In the genomic region with DNA sequence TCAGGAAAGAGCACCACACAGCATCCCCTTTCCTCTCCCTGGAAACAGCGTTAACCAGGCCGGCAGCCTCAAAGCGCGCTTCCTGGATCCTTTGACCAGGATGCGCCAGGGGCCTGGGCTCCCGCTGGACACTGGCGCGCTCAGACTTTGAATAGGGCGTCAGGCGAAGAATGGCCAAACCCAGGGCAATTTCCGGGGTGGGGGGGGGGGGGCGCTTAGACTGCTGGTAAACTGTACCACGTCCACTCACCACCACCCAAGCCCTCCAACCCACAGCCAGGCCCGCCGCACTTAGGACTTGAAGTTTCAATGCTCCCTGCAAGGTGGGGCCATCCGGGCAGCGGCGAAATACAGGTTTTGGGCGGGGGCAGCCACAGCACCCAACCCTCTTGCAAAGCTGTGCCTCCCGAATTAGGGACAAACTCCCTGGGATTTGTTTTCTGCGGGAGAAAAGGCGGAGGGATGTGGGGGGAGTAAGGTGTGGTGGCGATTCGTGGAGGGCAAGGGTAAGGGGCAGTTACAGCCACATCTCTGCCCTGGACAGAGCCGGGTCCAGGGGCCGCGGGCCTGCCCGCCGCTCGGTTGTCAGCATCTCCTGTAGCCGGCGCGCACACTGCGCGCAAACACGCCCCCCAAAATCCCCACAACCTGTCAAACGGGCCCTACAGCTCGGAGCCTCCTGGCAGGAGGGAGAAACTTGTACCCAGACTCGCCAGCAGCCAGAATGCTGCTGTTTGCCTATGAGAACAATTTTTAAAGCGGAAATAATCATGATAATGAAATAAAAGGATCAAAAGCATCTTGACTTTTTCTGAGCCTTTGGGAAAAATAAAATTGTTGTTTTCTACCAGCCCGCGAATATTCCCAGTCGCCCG, we compare ENCODE assay signal across 8 cellular contexts. TPM values are rescaled to one million over a fixed set of nuclear protein-coding genes. Genes with fewer than 3 reads are reported as not detected.
A peak's percentile ranks its signal among the peaks of the same experiment; 100 is the strongest.
DNase-seq lines count a peak whose midpoint lies in the region; TF ChIP-seq lines count a peak whose summit lies in the region.

No MANE protein-coding gene starts in this region.

- POLR2A ChIA-PET in PC-9 (lab: Charles Lee; ENCODE audit: unreplicated experiment) = no interaction called here

- no TSS peak for BruUV-seq in PC-9 (replicated peaks; lab: Mats Ljungman, UMichigan)

- no peak overlapping the region for H3K27ac Mint-ChIP-seq in neural progenitor cell

- H2AFZ ChIP-seq in neural progenitor cell (replicated peaks) = peak overlapping the region; percentile 98
- no peak overlapping the region for H2AFZ ChIP-seq in PC-9

- H3K4me1 ChIP-seq in HUES6 (ENCODE audit: control insufficient read depth, insufficient read depth, low read length) (peaks cover 6% of the 10 kb centered on the region; the same call in 1 of the 2 replicates), colonic mucosa (no peaks in the 10 kb centered on the region), neural progenitor cell (peaks cover 11% of the 10 kb centered on the region), PC-9 (replicated peaks; ENCODE audit: insufficient read depth) (no peaks in the 10 kb centered on the region)

- H3K79me2 ChIP-seq in neural progenitor cell (ENCODE audit: low read depth) (no peaks in the 10 kb centered on the region), PC-9 (ENCODE audit: low read depth) (no peaks in the 10 kb centered on the region)

- peak in 9 of 14 donors; percentile 19 to 59 (median 33) for DNase-seq in C1 segment of cervical spinal cord (lab: John Stamatoyannopoulos, UW)
- no peak for DNase-seq in colonic mucosa
- DNase-seq in neural progenitor cell (ENCODE audit: low spot score) = peak; percentile 69
- no peak for DNase-seq in PC-9
- DNase-seq in NCI-H446 treated with DMSO at 0.1 percent for 48 hours (lab: John Stamatoyannopoulos, UW) = no peak
- DNase-seq in OCI-M2 (lab: John Stamatoyannopoulos, UW; ENCODE audit: unreplicated experiment) = no peak
- DNase-seq in occipital lobe (lab: John Stamatoyannopoulos, UW) = no peak

- H3K9me3 ChIP-seq in HUES6 (ENCODE audit: control insufficient read depth, insufficient read depth, low read depth, low read length) (no peaks in the 10 kb centered on the region), colonic mucosa (no peaks in the 10 kb centered on the region), neural progenitor cell (ENCODE audit: low read depth) (no peaks in the 10 kb centered on the region), PC-9 (ENCODE audit: insufficient read depth, low read depth) (no peaks in the 10 kb centered on the region)

- peaks cover 85% of the 10 kb centered on the region for H3K27me3 ChIP-seq in HUES6 (ENCODE audit: control insufficient read depth, insufficient read depth, low read length)
- H3K27me3 ChIP-seq in colonic mucosa = peaks cover 35% of the 10 kb centered on the region
- peaks cover 90% of the 10 kb centered on the region for H3K27me3 ChIP-seq in neural progenitor cell
- H3K27me3 ChIP-seq in PC-9 (ENCODE audit: insufficient read depth, low read depth) = no peaks in the 10 kb centered on the region

- intact Hi-C loops in colonic mucosa (cut with DNase I) = no loop called here
- intact Hi-C loops in PC-9 (cut with micrococcal nuclease; ENCODE audit: unreplicated experiment) = no loop called here

- H3K4me1 Mint-ChIP-seq in neural progenitor cell = peaks cover 15% of the 10 kb centered on the region

- H4K20me1 ChIP-seq in neural progenitor cell (ENCODE audit: low read depth) (peaks cover 4% of the 10 kb centered on the region), PC-9 (ENCODE audit: insufficient read depth) (no peaks in the 10 kb centered on the region)

- peak overlapping the region; percentile 86 for H3K4me2 ChIP-seq in neural progenitor cell
- no peak overlapping the region for H3K4me2 ChIP-seq in PC-9

- H3K4me3 ChIP-seq in HUES6 (ENCODE audit: low read depth, low read length) (peak overlapping the region; percentile 67), colonic mucosa (peak overlapping the region; percentile 52), neural progenitor cell (peak overlapping the region; percentile 75), PC-9 (no peak overlapping the region)

- H3K27ac ChIP-seq in HUES6 (ENCODE audit: low read depth, low read length) = no peak overlapping the region
- no peak overlapping the region for H3K27ac ChIP-seq in colonic mucosa
- no peak overlapping the region for H3K27ac ChIP-seq in neural progenitor cell
- no peak overlapping the region for H3K27ac ChIP-seq in PC-9

- peaks cover 10% of the 10 kb centered on the region for H3K27me3 Mint-ChIP-seq in neural progenitor cell (ENCODE audit: insufficient read depth, low read depth)

- H3K9ac ChIP-seq in HUES6 (ENCODE audit: low read length) (no peak overlapping the region), colonic mucosa (ENCODE audit: low read depth in 2 of 2, low read length in 2 of 2) (no peak overlapping the region), neural progenitor cell (no peak overlapping the region)

- TF ChIP-seq CTCF in colonic mucosa (IDR thresholded peaks at IDR 0.05) (no peak), neural progenitor cell (IDR thresholded peaks at IDR 0.05) (no peak), PC-9 (conservative IDR thresholded peaks at IDR 0.05) (no peak)

- H3K36me3 ChIP-seq in HUES6 (ENCODE audit: control insufficient read depth, insufficient read depth, low read length) (no peaks in the 10 kb centered on the region), colonic mucosa (no peaks in the 10 kb centered on the region), neural progenitor cell (no peaks in the 10 kb centered on the region), PC-9 (ENCODE audit: low read depth) (no peaks in the 10 kb centered on the region)

- no peaks in the 10 kb centered on the region for H3K9me2 ChIP-seq in PC-9 (ENCODE audit: insufficient read depth)

- CTCF ChIA-PET in PC-9 (lab: Charles Lee) = no interaction called here

- no peaks in the 10 kb centered on the region for H3K9me3 Mint-ChIP-seq in neural progenitor cell

- no peaks in the 10 kb centered on the region for H3K36me3 Mint-ChIP-seq in neural progenitor cell

- H3F3A ChIP-seq in neural progenitor cell (ENCODE audit: low read depth) (peaks cover 23% of the 10 kb centered on the region), PC-9 (ENCODE audit: insufficient read depth, low read depth) (no peaks in the 10 kb centered on the region)

- H3K4me3 Mint-ChIP-seq in neural progenitor cell = peak overlapping the region; percentile 87

RNA-seq across cellular contexts. Expression of a gene that starts 1.0 kb away (rescaled TPM):
- total RNA-seq in colonic mucosa (1 to 10 TPM in 1 of 2 donors, under 1 TPM in 1; 0.84 to 4.7 TPM), neural progenitor cell (ENCODE audit: low replicate concordance) (7.7 and 18.6 TPM in 2 replicates), PC-9 (2021) (not detected in 2 replicates), occipital lobe (870 TPM)

RNA-seq across cellular contexts. Expression of a gene that starts 50.3 kb away (rescaled TPM):
- total RNA-seq in colonic mucosa (under 1 TPM in 1 of 2 donors, not detected in 1; 0.20 TPM), neural progenitor cell (ENCODE audit: low replicate concordance) (2.1 and 2.3 TPM in 2 replicates), PC-9 (2021) (not detected in 2 replicates), occipital lobe (2.3 TPM)

Comparison
In these comparisons a context has a peak if more than half of its experiments do, and no peak if none do; other contexts are left out.
1. DNase-seq: peak in C1 segment of cervical spinal cord (9 of 14) and neural progenitor cell (single experiment); none in colonic mucosa (single experiment), PC-9 (0 of 2), NCI-H446 treated with DMSO at 0.1 percent for 48 hours (single experiment), OCI-M2 (single experiment) and occipital lobe (single experiment).
2. RNA of a gene that starts 1.0 kb away (total RNA-seq): 870 TPM in occipital lobe (single experiment); 7.7 to 18.6 TPM in neural progenitor cell, 0.84 to 4.7 TPM in colonic mucosa and not detected in PC-9; every median in the first group is over 10 times any median in the second.